Comparison of ENCODE assay signal across 8 cellular contexts in the genomic region with DNA sequence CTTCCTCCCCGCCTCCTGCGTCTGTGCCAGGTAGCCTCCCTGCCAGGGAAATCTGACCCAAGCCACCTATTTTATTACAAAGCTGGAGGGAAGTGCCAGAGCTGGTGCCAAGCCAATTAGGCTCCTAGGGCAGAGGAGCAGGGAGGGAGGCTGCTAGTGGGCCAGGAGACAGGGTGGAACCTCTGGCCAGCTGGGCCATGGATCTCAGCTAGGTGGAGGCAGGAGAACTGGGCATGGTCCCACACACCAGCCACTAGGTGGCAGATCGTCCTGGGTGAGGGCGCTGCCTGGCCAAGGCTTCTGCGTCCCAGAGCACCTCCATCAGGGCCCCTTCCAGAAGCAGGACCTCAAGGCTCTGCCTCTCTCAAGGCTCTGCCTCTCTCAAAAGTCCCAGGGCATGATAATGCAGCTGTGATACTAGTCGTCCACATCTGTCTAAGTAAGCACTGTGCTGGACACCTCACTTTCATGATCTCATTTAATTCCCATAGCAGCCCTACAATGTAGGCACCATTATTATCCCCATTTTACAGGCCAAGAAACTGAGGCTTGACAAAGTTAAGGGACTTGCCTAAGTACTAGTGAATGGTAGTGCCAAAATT. TPM values are rescaled to one million over a fixed set of nuclear protein-coding genes. Genes with fewer than 3 reads are reported as not detected.
DNase-seq lines count a peak whose midpoint lies in the region; ATAC-seq, FAIRE-seq and TF ChIP-seq lines count a peak whose summit lies in the region.

No MANE protein-coding gene starts in this region.

- DNase-seq in A549 (ENCODE audit: low read depth in 1 of 2, low spot score in 1 of 2): peak; percentile 74 to 76
- DNase-seq in GM13976 (ENCODE audit: low spot score): peak; percentile 84
- DNase-seq in NOMO-1 treated with dmso at 0.1 percent for 144 hours (lab: John Stamatoyannopoulos, UW; ENCODE audit: unreplicated experiment): peak; percentile 48
- peak; percentile 31 for DNase-seq in activated T-cell treated with anti-CD3 and anti-CD28 coated beads for 4 hours
- peak; percentile 53 to 74 for DNase-seq in fibroblast of lung (ENCODE audit: low read depth in 2 of 2)
- DNase-seq in nephron progenitor cell: peak; percentile 69

- H3K27me3 Mint-ChIP-seq in nephron progenitor cell (ENCODE audit: low read depth, poor library complexity): peaks cover 25% of the 10 kb centered on the region

- TF ChIP-seq EP300 in A549 (IDR thresholded peaks at IDR 0.05): no peak

- 55% methylated on average over 4 of the region's 6 CpGs for WGBS in A549 (ENCODE audit: missing lambda C conversion rate)

- POLR2A ChIA-PET in A549 (lab: Yijun Ruan, JAX): interaction anchor here (0.6 kb wide), 1 partner anchor 10 kb away, joined by 3 read pairs; no protein-coding TSS in a partner anchor

- TF ChIP-seq RAD21 in A549 (conservative IDR thresholded peaks at IDR 0.05 in 1 of 2, IDR thresholded peaks at IDR 0.05 in 1 of 2): peak; percentile 65 to 71

- H3K9ac ChIP-seq in fibroblast of lung (ENCODE audit: insufficient read depth, low read length) (no peak overlapping the region), subcutaneous abdominal adipose tissue (ENCODE audit: low read length in 5 of 5) (no peak overlapping the region)

- H3K36me3 Mint-ChIP-seq in nephron progenitor cell (ENCODE audit: low read depth): no peaks in the 10 kb centered on the region

- no peaks in the 10 kb centered on the region for H3K27me3 ChIP-seq in fibroblast of lung (ENCODE audit: control insufficient read depth, insufficient read depth, low read length)
- no peaks in the 10 kb centered on the region for H3K27me3 ChIP-seq in subcutaneous abdominal adipose tissue (ENCODE audit: control insufficient read depth in 5 of 5, insufficient read depth in 4 of 5, low read length in 5 of 5)

- H3K4me3 Mint-ChIP-seq in nephron progenitor cell: no peak overlapping the region

- no peaks in the 10 kb centered on the region for H4K20me1 ChIP-seq in fibroblast of lung (ENCODE audit: control insufficient read depth, extremely low read depth, insufficient read depth, low read length)

- peak; percentile 90 to 91 for ATAC-seq in A549
- peak; percentile 54 for ATAC-seq in HG03280 (IDR thresholded peaks at IDR 0.05; ENCODE audit: unreplicated experiment)

- no peak overlapping the region for H2AFZ ChIP-seq in fibroblast of lung (ENCODE audit: low read length)

- H3K4me1 Mint-ChIP-seq in nephron progenitor cell: peaks cover 24% of the 10 kb centered on the region

- H3K4me2 ChIP-seq in A549 (no peak overlapping the region), fibroblast of lung (ENCODE audit: extremely low read depth, insufficient read depth, low read length) (no peak overlapping the region)

- H3K27ac ChIP-seq in A549 (no peak overlapping the region), fibroblast of lung (ENCODE audit: insufficient read depth, low read length) (no peak overlapping the region), subcutaneous abdominal adipose tissue (ENCODE audit: low read depth, low read length) (peak overlapping the region; percentile 24)

- no peaks in the 10 kb centered on the region for H3K9me3 ChIP-seq in A549
- no peaks in the 10 kb centered on the region for H3K9me3 ChIP-seq in fibroblast of lung (ENCODE audit: control insufficient read depth, insufficient read depth, low read depth, low read length)
- H3K9me3 ChIP-seq in subcutaneous abdominal adipose tissue (ENCODE audit: control insufficient read depth in 5 of 5, low read length in 5 of 5): no peaks in the 10 kb centered on the region

- CTCF ChIA-PET in A549 (lab: Yijun Ruan, JAX): interaction anchor here (0.5 to 7.7 kb wide), 21 partner anchors 8 to 784 kb away, joined by 3 to 87 read pairs (median 5); partner anchors contain the start of gene PRKCD

- H3K36me3 ChIP-seq in fibroblast of lung (ENCODE audit: control insufficient read depth, insufficient read depth, low read length): no peaks in the 10 kb centered on the region
- H3K36me3 ChIP-seq in subcutaneous abdominal adipose tissue (ENCODE audit: control insufficient read depth in 5 of 5, insufficient read depth in 5 of 5, low read length in 5 of 5): no peaks in the 10 kb centered on the region

- peaks cover 5% of the 10 kb centered on the region for H3K79me2 ChIP-seq in fibroblast of lung (ENCODE audit: control insufficient read depth, insufficient read depth, low read length)

- peaks cover 10% of the 10 kb centered on the region; the same call in 1 of the 3 replicates for H3K4me1 ChIP-seq in A549
- peaks cover 5% of the 10 kb centered on the region for H3K4me1 ChIP-seq in fibroblast of lung (ENCODE audit: control insufficient read depth, extremely low read depth, insufficient read depth, low read length)
- peaks cover 6 to 40% (median 33%) of the 10 kb centered on the region in 5 donors for H3K4me1 ChIP-seq in subcutaneous abdominal adipose tissue (ENCODE audit: control insufficient read depth in 5 of 5, insufficient read depth in 5 of 5, low read length in 5 of 5)

- FAIRE-seq in A549 (lab: Jason Lieb, UNC): no peak

- peak; percentile 61 for TF ChIP-seq CTCF in A549 (IDR thresholded peaks at IDR 0.05)
- TF ChIP-seq CTCF in GM13976 (IDR thresholded peaks at IDR 0.05; ENCODE audit: borderline replicate concordance, control extremely low read depth, extremely low read depth, insufficient read depth, missing control alignments): peak; percentile 88
- TF ChIP-seq CTCF in fibroblast of lung (conservative IDR thresholded peaks at IDR 0.05 in 1 of 2, IDR thresholded peaks at IDR 0.05 in 1 of 2; ENCODE audit: low read depth in 1 of 2, low read length in 2 of 2): peak; percentile 68 to 82
- peak; percentile 67 for TF ChIP-seq CTCF in nephron progenitor cell (IDR thresholded peaks at IDR 0.05)

- in situ Hi-C loops in GM13976 (cut with MboI; ENCODE audit: low sequenced_read_pairs, unreplicated experiment): loop anchor here (5.0 kb wide), 1 partner anchor 68 kb away; no protein-coding TSS in a partner anchor

- no peak overlapping the region for H3K27ac Mint-ChIP-seq in nephron progenitor cell

- H3K9me3 Mint-ChIP-seq in nephron progenitor cell: no peaks in the 10 kb centered on the region

- H3K4me3 ChIP-seq in A549 (no peak overlapping the region), fibroblast of lung (replicated peaks in 1 of 4; ENCODE audit: control extremely low read depth in 1 of 4, insufficient read depth in 1 of 4, low read depth in 3 of 4, low read length in 4 of 4) (no peak overlapping the region), subcutaneous abdominal adipose tissue (ENCODE audit: low read depth in 1 of 5, low read length in 5 of 5) (no peak overlapping the region)

- TF ChIP-seq POLR2A in A549 (IDR thresholded peaks at IDR 0.05; ENCODE audit: low read length): no peak

TF ChIP-seq in A549, 52 proteins besides CTCF, POLR2A, EP300 and RAD21:
- peak; percentile 81 for TF ChIP-seq SMC3 (IDR thresholded peaks at IDR 0.05)
- no peak for TF ChIP-seq CHD4 (IDR thresholded peaks at IDR 0.05; ENCODE audit: borderline replicate concordance)
TF ChIP-seq in A549: peak in this region for 1.

RNA-seq across cellular contexts. Expression of gene RFT1, which starts 4.5 kb away (rescaled TPM):
- 31.6 and 33.6 TPM in 2 replicates for polyA plus RNA-seq in A549 (2011; rRNA removed)
- 12.1 and 18.0 TPM in 2 replicates for polyA plus RNA-seq in A549 (2012; cell fraction: cytosol; rRNA removed)
- polyA plus RNA-seq in A549 (2012; cell fraction: nucleus; rRNA removed): 20.2 and 26.1 TPM in 2 replicates
- polyA plus RNA-seq in A549 (2017; fragmentation: RNase III; extraction: RNeasy Plus Mini Kit Qiagen cat#74134 plus additional on column Dnase treatment): 15.6 to 18.5 TPM (median 15.8 TPM) in 3 replicates
- 63.0 and 65.3 TPM in 2 replicates for polyA minus RNA-seq in A549 (2011; rRNA and poly(A)+ RNA removed)
- 9.0 and 9.7 TPM in 2 replicates for total RNA-seq in fibroblast of lung
- 20.5 and 25.2 TPM in 2 replicates for polyA plus RNA-seq in fibroblast of lung
- polyA plus RNA-seq in fibroblast of lung (2012): 18.2 and 25.3 TPM in 2 replicates
- polyA minus RNA-seq in fibroblast of lung (ENCODE audit: low replicate concordance): 60.2 and 86.6 TPM in 2 replicates

RNA-seq across cellular contexts. Expression of gene PRKCD, which starts 26.3 kb away (rescaled TPM):
- polyA plus RNA-seq in A549 (2011; rRNA removed) (17.1 and 18.3 TPM in 2 replicates), A549 (2017; fragmentation: RNase III; extraction: RNeasy Plus Mini Kit Qiagen cat#74134 plus additional on column Dnase treatment) (10.1 to 11.0 TPM (median 10.2 TPM) in 3 replicates), fibroblast of lung (21.2 and 23.2 TPM in 2 replicates)
- polyA plus RNA-seq in A549 (2012; cell fraction: cytosol; rRNA removed): 20.7 and 22.9 TPM in 2 replicates
- polyA plus RNA-seq in A549 (2012; cell fraction: nucleus; rRNA removed): 23.1 and 25.8 TPM in 2 replicates
- polyA minus RNA-seq in A549 (2011; rRNA and poly(A)+ RNA removed): 15.1 and 17.9 TPM in 2 replicates
- 1.0 and 3.8 TPM in 2 replicates for total RNA-seq in fibroblast of lung
- polyA plus RNA-seq in fibroblast of lung (2012): 15.7 and 16.8 TPM in 2 replicates
- polyA minus RNA-seq in fibroblast of lung (ENCODE audit: low replicate concordance): 22.1 and 26.2 TPM in 2 replicates

Comparison
In these comparisons a context has a peak if more than half of its experiments do, and no peak if none do; other contexts are left out.
1. DNase-seq: peak in every context shown above with its lines; median percentile 84 in GM13976; 75 in A549; 69 in nephron progenitor cell; 64 in fibroblast of lung; 48 in NOMO-1 treated with dmso at 0.1 percent for 144 hours; 31 in activated T-cell treated with anti-CD3 and anti-CD28 coated beads for 4 hours.